In the genomic region with DNA sequence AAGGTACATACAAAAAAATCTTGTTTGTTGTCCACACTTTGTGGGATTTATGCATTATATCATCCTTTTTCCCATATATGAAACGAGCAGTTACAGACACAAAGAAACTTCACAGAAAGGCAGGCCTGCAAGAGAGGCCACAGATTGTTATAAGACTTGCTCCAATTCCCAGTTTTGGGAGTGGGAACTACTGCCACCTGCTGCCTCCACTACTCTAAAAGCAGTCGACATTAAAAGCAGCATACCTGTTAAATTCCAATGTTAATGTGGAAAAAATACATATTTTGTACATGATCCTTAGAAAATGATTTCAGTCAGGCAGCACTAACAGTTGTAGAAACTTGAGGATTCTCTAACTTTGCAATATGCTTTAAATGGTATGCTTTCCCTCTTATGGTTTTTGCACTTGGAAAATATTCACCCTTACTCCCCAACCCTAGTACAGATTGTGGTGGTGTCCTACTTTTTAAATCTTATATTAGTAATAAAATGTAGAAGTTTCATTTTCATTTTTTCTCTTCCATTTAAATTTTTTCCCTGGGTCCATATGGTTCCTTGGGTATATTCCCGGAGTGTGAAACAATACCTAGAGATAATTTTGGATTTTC, we compare ENCODE assay signal across 8 cellular contexts. TPM values are rescaled to one million over a fixed set of nuclear protein-coding genes. Genes with fewer than 3 reads are reported as not detected.
DNase-seq lines count a peak whose midpoint lies in the region; ATAC-seq lines count a peak whose summit lies in the region.

No MANE protein-coding gene starts in this region.

- H3K27ac Mint-ChIP-seq in activated naive CD4-positive, alpha-beta T cell treated with anti-CD3 and anti-CD28 coated beads for 36 hours = no peak overlapping the region
- no peak overlapping the region for H3K27ac Mint-ChIP-seq in activated naive CD4-positive, alpha-beta T cell treated with anti-CD3 and anti-CD28 coated beads, Interleukin-2, amount 10 ng/mL, durations not matched to agents 7 days and 5 days

- no peaks in the 10 kb centered on the region for H3K36me3 Mint-ChIP-seq in activated naive CD4-positive, alpha-beta T cell treated with anti-CD3 and anti-CD28 coated beads for 36 hours (ENCODE audit: low read depth)
- no peaks in the 10 kb centered on the region for H3K36me3 Mint-ChIP-seq in activated naive CD4-positive, alpha-beta T cell treated with anti-CD3 and anti-CD28 coated beads, Interleukin-2, amount 10 ng/mL, durations not matched to agents 7 days and 5 days

- ATAC-seq in GM18520 (IDR thresholded peaks at IDR 0.05; ENCODE audit: unreplicated experiment) = no peak
- ATAC-seq in HG03378 (IDR thresholded peaks at IDR 0.05; ENCODE audit: unreplicated experiment) = no peak

- peaks cover 6% of the 10 kb centered on the region for H3K27me3 Mint-ChIP-seq in activated naive CD4-positive, alpha-beta T cell treated with anti-CD3 and anti-CD28 coated beads for 36 hours (ENCODE audit: low read depth)
- no peaks in the 10 kb centered on the region for H3K27me3 Mint-ChIP-seq in activated naive CD4-positive, alpha-beta T cell treated with anti-CD3 and anti-CD28 coated beads, Interleukin-2, amount 10 ng/mL, durations not matched to agents 7 days and 5 days

- peak; percentile 6 for DNase-seq in activated naive CD4-positive, alpha-beta T cell treated with anti-CD3 and anti-CD28 coated beads for 36 hours
- DNase-seq in activated naive CD4-positive, alpha-beta T cell treated with anti-CD3 and anti-CD28 coated beads, Interleukin-2, amount 10 ng/mL, durations not matched to agents 7 days and 5 days = no peak
- peak; percentile 9 for DNase-seq in UCSD-AML1 (lab: John Stamatoyannopoulos, UW; ENCODE audit: unreplicated experiment)
- peak; percentile 28 for DNase-seq in iPS-NIHi11 (ENCODE audit: low spot score)
- DNase-seq in ureter (ENCODE audit: low spot score) = peak; percentile 53
- no peak for DNase-seq in NOMO-1 treated with DMSO at 0.1 percent for 48 hours (lab: John Stamatoyannopoulos, UW; ENCODE audit: unreplicated experiment)

- intact Hi-C loops in activated naive CD4-positive, alpha-beta T cell treated with anti-CD3 and anti-CD28 coated beads for 36 hours (cut with micrococcal nuclease) = loop anchor here (1.0 kb wide), 1 partner anchor 180 kb away; no protein-coding TSS in a partner anchor

- CTCF ChIA-PET in activated naive CD4-positive, alpha-beta T cell treated with anti-CD3 and anti-CD28 coated beads for 36 hours (lab: Charles Lee) = no interaction called here
- CTCF ChIA-PET in activated naive CD4-positive, alpha-beta T cell treated with anti-CD3 and anti-CD28 coated beads, Interleukin-2, amount 10 ng/mL, durations not matched to agents 7 days and 5 days (lab: Charles Lee) = interaction anchor here (1.0 kb wide), 1 partner anchor 180 kb away, joined by 3 read pairs; no protein-coding TSS in a partner anchor

- no peaks in the 10 kb centered on the region for H3K9me3 Mint-ChIP-seq in activated naive CD4-positive, alpha-beta T cell treated with anti-CD3 and anti-CD28 coated beads for 36 hours
- no peaks in the 10 kb centered on the region for H3K9me3 Mint-ChIP-seq in activated naive CD4-positive, alpha-beta T cell treated with anti-CD3 and anti-CD28 coated beads, Interleukin-2, amount 10 ng/mL, durations not matched to agents 7 days and 5 days

- no peaks in the 10 kb centered on the region for H3K4me1 Mint-ChIP-seq in activated naive CD4-positive, alpha-beta T cell treated with anti-CD3 and anti-CD28 coated beads for 36 hours (ENCODE audit: low read depth)
- no peaks in the 10 kb centered on the region for H3K4me1 Mint-ChIP-seq in activated naive CD4-positive, alpha-beta T cell treated with anti-CD3 and anti-CD28 coated beads, Interleukin-2, amount 10 ng/mL, durations not matched to agents 7 days and 5 days

- no peak overlapping the region for H3K4me3 Mint-ChIP-seq in activated naive CD4-positive, alpha-beta T cell treated with anti-CD3 and anti-CD28 coated beads for 36 hours
- no peak overlapping the region for H3K4me3 Mint-ChIP-seq in activated naive CD4-positive, alpha-beta T cell treated with anti-CD3 and anti-CD28 coated beads, Interleukin-2, amount 10 ng/mL, durations not matched to agents 7 days and 5 days

RNA-seq across cellular contexts. Expression of a gene that starts 37.9 kb away (rescaled TPM):
- not detected for total RNA-seq in activated naive CD4-positive, alpha-beta T cell treated with anti-CD3 and anti-CD28 coated beads for 36 hours
- 2.4 TPM for total RNA-seq in ureter

Comparison
In these comparisons a context has a peak if more than half of its experiments do, and no peak if none do; other contexts are left out.
1. DNase-seq: peak in activated naive CD4-positive, alpha-beta T cell treated with anti-CD3 and anti-CD28 coated beads for 36 hours (single experiment), UCSD-AML1 (single experiment), iPS-NIHi11 (single experiment) and ureter (single experiment); none in activated naive CD4-positive, alpha-beta T cell treated with anti-CD3 and anti-CD28 coated beads, Interleukin-2, amount 10 ng/mL, durations not matched to agents 7 days and 5 days (single experiment) and NOMO-1 treated with DMSO at 0.1 percent for 48 hours (single experiment).